Comparison of ENCODE assay signal across 8 cellular contexts in genomic region chr2:18559941-18560796, GRCh38. TPM values are rescaled to one million over a fixed set of nuclear protein-coding genes. Genes with fewer than 3 reads are reported as not detected.
DNase-seq lines count a peak whose midpoint lies in the region; ATAC-seq and TF ChIP-seq lines count a peak whose summit lies in the region.

RDH14 (minus strand) TSS chr2:18560653; CDS start chr2:18560572, 81 bp downstream.

- CTCF ChIA-PET in activated B cell treated with CpG ODN at 0.5 μM for 24 hours (lab: Charles Lee) = interaction anchor here (1.0 to 1.3 kb wide), 2 partner anchors 39 to 190 kb away, joined by 3 to 4 read pairs; no protein-coding TSS in a partner anchor

- intact Hi-C loops in activated B cell treated with CpG ODN at 0.5 μM for 24 hours (cut with micrococcal nuclease) = loop anchor here (1.0 to 5.0 kb wide), 6 partner anchors 788 to 1792 kb away; partner anchors contain the start of genes PUM2, TTC32 and WDR35

- H3K27ac Mint-ChIP-seq in activated B cell treated with CpG ODN at 0.5 μM for 24 hours (peak within 1 kb of the TSS; percentile 91), immature natural killer cell (peak within 1 kb of the TSS; percentile 94 to 98 (median 96))

- ATAC-seq in HG03196 (IDR thresholded peaks at IDR 0.05; ENCODE audit: unreplicated experiment) = peak; percentile 96
- peak; percentile 92 for ATAC-seq in activated B cell treated with CpG ODN at 0.5 μM for 24 hours (ENCODE audit: low read depth)

- H3K27me3 Mint-ChIP-seq in activated B cell treated with CpG ODN at 0.5 μM for 24 hours (no peaks in the 10 kb centered on the region), immature natural killer cell (ENCODE audit: low read depth in 3 of 3) (peaks cover 7 to 12% (median 8%) of the 10 kb centered on the region in 3 donors)

- peak within 1 kb of the TSS; percentile 92 for H3K4me3 Mint-ChIP-seq in activated B cell treated with CpG ODN at 0.5 μM for 24 hours
- H3K4me3 Mint-ChIP-seq in immature natural killer cell = peak within 1 kb of the TSS; percentile 93 to 97 (median 94)

- H3K27ac ChIP-seq in caudate nucleus (ENCODE audit: low read depth, low read length) = peak within 1 kb of the TSS; percentile 77

- H3K4me1 Mint-ChIP-seq in activated B cell treated with CpG ODN at 0.5 μM for 24 hours = peaks cover 32% of the 10 kb centered on the region
- H3K4me1 Mint-ChIP-seq in immature natural killer cell = peaks cover 30 to 44% of the 10 kb centered on the region in 2 donors

- in situ Hi-C loops in GM18951 (cut with MboI; ENCODE audit: low sequenced_read_pairs, unreplicated experiment) = no loop called here

- POLR2A ChIA-PET in activated B cell treated with CpG ODN at 0.5 μM for 24 hours (lab: Charles Lee) = interaction anchor here (0.6 to 3.4 kb wide), 10 partner anchors 8 to 1887 kb away, joined by 3 to 24 read pairs (median 4); partner anchors contain the start of genes LAPTM4A and RHOB

- no peak for TF ChIP-seq CTCF in activated B cell treated with CpG ODN at 0.5 μM for 24 hours (IDR thresholded peaks at IDR 0.05)

- TF ChIP-seq POLR2A in GM18951 (IDR thresholded peaks at IDR 0.05; ENCODE audit: extremely low read depth, insufficient read depth, insufficient read length) = peak; percentile 79

- H3K9me3 Mint-ChIP-seq in activated B cell treated with CpG ODN at 0.5 μM for 24 hours (peaks cover 4% of the 10 kb centered on the region), immature natural killer cell (peaks cover 0 to 4% (median 0%) of the 10 kb centered on the region in 6 donors)

- H3K36me3 Mint-ChIP-seq in activated B cell treated with CpG ODN at 0.5 μM for 24 hours (ENCODE audit: low read depth) = peaks cover 34% of the 10 kb centered on the region
- peaks cover 10 to 13% (median 11%) of the 10 kb centered on the region in 3 donors for H3K36me3 Mint-ChIP-seq in immature natural killer cell

- peak; percentile 93 for DNase-seq in AG08395 (ENCODE audit: low spot score)
- peak; percentile 95 for DNase-seq in NCI-H345 (lab: John Stamatoyannopoulos, UW)
- DNase-seq in activated B cell treated with CpG ODN at 0.5 μM for 24 hours = peak; percentile 91
- peak; percentile 71 to 97 (median 92) for DNase-seq in caudate nucleus (lab: John Stamatoyannopoulos, UW)
- peak; percentile 87 to 90 (median 89) for DNase-seq in immature natural killer cell
- peak; percentile 81 for DNase-seq in smooth muscle cell of the brain vasculature (ENCODE audit: low read depth, low spot score)

RNA-seq across cellular contexts. Expression of gene RDH14, which starts in this region (rescaled TPM):
- 18.7 and 19.6 TPM in 2 replicates for total RNA-seq in activated B cell treated with CpG ODN at 0.5 μM for 24 hours
- 10 to 100 TPM; 34.9 to 45.2 (median 36.7) TPM for polyA plus RNA-seq in immature natural killer cell

Comparison
In these comparisons a context has a peak if more than half of its experiments do, and no peak if none do; other contexts are left out.
1. Peak in every context shown above with its lines: DNase-seq, ATAC-seq and H3K27ac ChIP-seq.